ENCODE assay signal across 27 cellular contexts in the genomic region with DNA sequence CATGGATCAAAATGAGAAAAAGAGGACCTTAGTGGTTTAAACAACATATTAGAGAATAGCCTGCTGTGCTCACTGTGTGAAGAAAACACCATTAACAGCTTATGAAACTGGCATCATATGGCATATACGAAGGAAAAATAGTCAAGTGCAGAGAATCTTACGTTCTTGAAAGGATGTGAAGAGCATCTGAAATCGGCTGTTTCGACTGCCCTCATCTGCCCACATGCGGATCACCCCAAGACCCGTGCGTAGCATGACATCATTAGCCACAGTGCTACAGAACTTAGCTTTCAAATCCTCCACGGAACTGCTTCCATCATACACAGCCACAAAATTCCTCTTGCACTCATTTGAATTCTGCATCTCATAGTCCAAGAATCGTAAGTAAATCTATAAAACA.
"Had no signal": no experiment of that assay in that cellular context is flagged by ENCODE, and none has a peak within 500 bp of the region (broad histone marks: within the 10 kb centered on the region; RNA-seq: fewer than 3 reads in every experiment).

No MANE protein-coding gene starts in this region.

- H3K27ac ChIP-seq: epithelial cell of prostate, foreskin keratinocyte, gastroesophageal sphincter, heart right ventricle, left lung, neural progenitor cell, prostate gland, right atrium auricular region, suprapubic skin had no signal

- H3K9me3 ChIP-seq: gastroesophageal sphincter, left lung, prostate gland, right atrium auricular region, suprapubic skin had no signal

- H3K36me3 ChIP-seq: gastroesophageal sphincter, heart right ventricle, left lung, neural progenitor cell, prostate gland, right atrium auricular region, suprapubic skin had no signal

- DNase-seq: dorsolateral prefrontal cortex; effector CD4-positive, alpha-beta T cell; endodermal cell; foreskin keratinocyte; glutamatergic neuron; heart right ventricle; hippocampal formation; left cardiac atrium; left lung; mesenchymal stem cell; naive thymus-derived CD4-positive, alpha-beta T cell; stimulated activated CD4-positive, alpha-beta T cell treated with anti-CD3 and anti-CD28 coated beads, Interleukin-12 subunit alpha, Interleukin-12 subunit beta, amount 100 ng/mL, for 4 hours; stimulated activated CD4-positive, alpha-beta T cell treated with anti-CD3 and anti-CD28 coated beads, Interleukin-1b, Interleukin-23, amount 100 ng/mL, for 48 hours; stimulated activated CD4-positive, alpha-beta T cell treated with anti-CD3 and anti-CD28 coated beads, Interleukin-4, amount 100 ng/mL, for 1 hour; stimulated activated CD8-positive, alpha-beta memory T cell treated with anti-CD3 and anti-CD28 coated beads, Interleukin-4, amount 100 ng/mL, for 48 hours; stimulated activated naive CD4-positive, alpha-beta T cell; stimulated activated naive CD8-positive, alpha-beta T cell treated with anti-CD3 and anti-CD28 coated beads, Interleukin-15, amount 100 ng/mL, for 72 hours; trophoblast cell had no signal

- ATAC-seq: esophagus mucosa; foreskin keratinocyte; gastroesophageal sphincter; heart right ventricle; left cardiac atrium; left lung; naive thymus-derived CD4-positive, alpha-beta T cell; sciatic nerve; stimulated activated naive CD8-positive, alpha-beta T cell treated with anti-CD3 and anti-CD28 coated beads, Interleukin-15, amount 100 ng/mL, for 72 hours had no signal

- H3K4me1 ChIP-seq: foreskin keratinocyte, gastroesophageal sphincter, heart right ventricle, left lung, neural progenitor cell, prostate gland, right atrium auricular region, suprapubic skin had no signal

- H3K27me3 ChIP-seq: dorsolateral prefrontal cortex, foreskin keratinocyte, gastroesophageal sphincter, heart right ventricle, left lung, neural progenitor cell, right atrium auricular region, suprapubic skin had no signal

- H3K4me3 ChIP-seq: gastroesophageal sphincter, heart right ventricle, left lung, neural progenitor cell, prostate gland, right atrium auricular region, smooth muscle cell, suprapubic skin had no signal
